In genomic region chr1:2638466-2639115, GRCh38 we compare ENCODE assay signal across 1 cellular context.
A peak's percentile ranks its signal among the peaks of the same experiment; 100 is the strongest.
TF ChIP-seq lines count a peak whose summit lies in the region.

No MANE protein-coding gene starts in this region.

TF ChIP-seq in K562, 482 proteins besides CTCF, POLR2A, EP300 and RAD21:
- TF ChIP-seq ZC3H8 (IDR thresholded peaks at IDR 0.05): no peak
- no peak for TF ChIP-seq MED1 (CRISPR knock-in tag; IDR thresholded peaks at IDR 0.05; ENCODE audit: borderline replicate concordance)
- TF ChIP-seq POLR2G (IDR thresholded peaks at IDR 0.05; ENCODE audit: low read depth, low read length): 0 out of 2 replicates have a peak, but pooled peaks have one; percentile 34
- TF ChIP-seq PHF20 (IDR thresholded peaks at IDR 0.05; ENCODE audit: partially characterized antibody): no peak
- TF ChIP-seq ZNF639 (CRISPR knock-in tag; conservative IDR thresholded peaks at IDR 0.05 in 1 of 2, IDR thresholded peaks at IDR 0.05 in 1 of 2): no peak
- TF ChIP-seq CBX5 (IDR thresholded peaks at IDR 0.05; ENCODE audit: borderline replicate concordance, low read depth): no peak
- no peak for TF ChIP-seq SP1 (CRISPR knock-in tag; IDR thresholded peaks at IDR 0.05)
